ENCODE assay signal across 9 cellular contexts in the genomic region with DNA sequence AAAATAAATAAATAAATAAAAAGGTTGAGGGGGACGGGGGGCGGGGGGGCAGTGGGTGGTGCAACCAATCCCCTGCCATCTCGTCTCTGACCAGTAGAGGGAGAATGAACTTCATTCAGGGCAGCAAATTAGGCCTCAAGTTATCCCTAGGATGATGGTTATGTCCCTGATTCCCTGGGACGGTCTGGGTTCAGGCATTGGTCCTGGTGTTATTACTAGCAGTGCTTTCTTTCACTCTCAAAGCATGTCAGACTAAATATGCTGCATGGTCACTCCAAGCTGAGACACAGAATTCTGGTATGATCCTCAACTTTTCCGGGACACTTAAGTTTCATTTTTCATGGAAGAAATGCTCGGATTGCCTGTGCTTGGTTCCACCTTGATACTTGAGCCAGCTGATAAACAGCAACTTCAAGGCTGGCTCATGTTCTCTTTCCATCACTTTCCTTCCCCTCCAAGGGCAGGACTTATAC. TPM values are rescaled to one million over a fixed set of nuclear protein-coding genes. Genes with fewer than 3 reads are reported as not detected.
DNase-seq lines count a peak whose midpoint lies in the region; ATAC-seq, FAIRE-seq and TF ChIP-seq lines count a peak whose summit lies in the region.
"Had no signal": no experiment of that assay in that cellular context is flagged by ENCODE, and none has a peak within 500 bp of the region (broad histone marks: within the 10 kb centered on the region; RNA-seq: fewer than 3 reads in every experiment).

No MANE protein-coding gene starts in this region.

- no peaks in the 10 kb centered on the region for H3K36me3 Mint-ChIP-seq in activated CD8-positive, alpha-beta memory T cell treated with anti-CD3 and anti-CD28 coated beads, Interleukin-2, amount 10 ng/mL, durations not matched to agents 7 days and 5 days

- no peak for TF ChIP-seq EP300 in GM12878 (IDR thresholded peaks at IDR 0.05; ENCODE audit: borderline replicate concordance in 1 of 2, control insufficient read depth in 1 of 2, low read depth in 2 of 2, low read length in 2 of 2)

- H3K4me1 ChIP-seq in GM12878 (ENCODE audit: control insufficient read depth, insufficient read depth, low read length) = peaks cover 44% of the 10 kb centered on the region
- H3K4me1 ChIP-seq in keratinocyte (ENCODE audit: control insufficient read depth, extremely low read depth, insufficient read depth, low read length) = peaks cover 51% of the 10 kb centered on the region
- H3K4me1 ChIP-seq in tibial artery = peaks cover 0 to 43% (median 22%) of the 10 kb centered on the region in 4 donors

- no peaks in the 10 kb centered on the region for H3K9me3 Mint-ChIP-seq in activated CD8-positive, alpha-beta memory T cell treated with anti-CD3 and anti-CD28 coated beads, Interleukin-2, amount 10 ng/mL, durations not matched to agents 7 days and 5 days (ENCODE audit: low read depth)

- ATAC-seq in GM12878 (no peak), GM18520 (IDR thresholded peaks at IDR 0.05; ENCODE audit: unreplicated experiment) (no peak)
- no peak for ATAC-seq in activated CD8-positive, alpha-beta memory T cell treated with anti-CD3 and anti-CD28 coated beads, Interleukin-2, amount 10 ng/mL, durations not matched to agents 7 days and 5 days

- BruUV-seq in GM12878 (replicated peaks; lab: Mats Ljungman, UMichigan) = no TSS peak

- H3K9me3 ChIP-seq in GM12878 (replicated peaks; ENCODE audit: control insufficient read depth, insufficient read depth, low read length) (no peaks in the 10 kb centered on the region), keratinocyte (ENCODE audit: control insufficient read depth, low read depth, low read length) (no peaks in the 10 kb centered on the region), tibial artery (no peaks in the 10 kb centered on the region)

- DNase-seq in ACHN (peak; percentile 66), GM10248 (ENCODE audit: extremely low spot score) (no peak), NCI-H748 treated with DMSO at 0.1 percent for 48 hours (lab: John Stamatoyannopoulos, UW) (peak; percentile 18), GM12878 (ENCODE audit: low read depth, low spot score) (no peak), keratinocyte (ENCODE audit: low read depth, low spot score) (no peak), tibial artery (no peak)
- no peak for DNase-seq in activated CD8-positive, alpha-beta memory T cell treated with anti-CD3 and anti-CD28 coated beads, Interleukin-2, amount 10 ng/mL, durations not matched to agents 7 days and 5 days

- peak; percentile 47; the same call in 1 of the 2 replicates for TF ChIP-seq RAD21 in GM12878 (IDR thresholded peaks at IDR 0.05; ENCODE audit: insufficient read depth, low read depth, low read length)

- H3K36me3 ChIP-seq in GM12878 (ENCODE audit: control insufficient read depth in 2 of 2, insufficient read depth in 2 of 2, low read length in 1 of 2) = peaks cover 7 to 9% of the 10 kb centered on the region in 2 experiments; a peak in 3 of 4 replicates
- no peaks in the 10 kb centered on the region for H3K36me3 ChIP-seq in keratinocyte (ENCODE audit: control insufficient read depth in 2 of 2, extremely low read depth in 1 of 2, insufficient read depth in 2 of 2, low read length in 2 of 2)
- no peaks in the 10 kb centered on the region for H3K36me3 ChIP-seq in tibial artery

- no peak for TF ChIP-seq POLR2A in GM12878 (IDR thresholded peaks at IDR 0.05; ENCODE audit: low read depth, low read length)

- H3K4me3 Mint-ChIP-seq in activated CD8-positive, alpha-beta memory T cell treated with anti-CD3 and anti-CD28 coated beads, Interleukin-2, amount 10 ng/mL, durations not matched to agents 7 days and 5 days = no peak overlapping the region

- H3K4me1 Mint-ChIP-seq in activated CD8-positive, alpha-beta memory T cell treated with anti-CD3 and anti-CD28 coated beads, Interleukin-2, amount 10 ng/mL, durations not matched to agents 7 days and 5 days = peaks cover 31% of the 10 kb centered on the region

- CTCF ChIA-PET in GM10248 (lab: Yijun Ruan, JAX) = interaction anchor here (0.6 to 7.0 kb wide), 26 partner anchors 10 to 424 kb away, joined by 3 to 57 read pairs (median 5); no protein-coding TSS in a partner anchor
- CTCF ChIA-PET in GM12878 (lab: Yijun Ruan, JAX) = interaction anchor here (0.8 to 4.6 kb wide), 24 partner anchors 8 to 159 kb away, joined by 3 to 26 read pairs (median 4); no protein-coding TSS in a partner anchor
- CTCF ChIA-PET in activated CD8-positive, alpha-beta memory T cell treated with anti-CD3 and anti-CD28 coated beads, Interleukin-2, amount 10 ng/mL, durations not matched to agents 7 days and 5 days (lab: Charles Lee) = interaction anchor here (1.0 to 2.4 kb wide), 5 partner anchors 11 to 248 kb away, joined by 3 to 8 read pairs (median 5); no protein-coding TSS in a partner anchor

- H3K79me2 ChIP-seq in GM12878 (ENCODE audit: control insufficient read depth, insufficient read depth, low read length) (peaks cover 11% of the 10 kb centered on the region), keratinocyte (ENCODE audit: control insufficient read depth, insufficient read depth, low read length) (peaks cover 2% of the 10 kb centered on the region)

- H3K4me2 ChIP-seq in GM12878 (ENCODE audit: control insufficient read depth, insufficient read depth) = no peak overlapping the region
- no peak overlapping the region for H3K4me2 ChIP-seq in keratinocyte (ENCODE audit: control insufficient read depth, extremely low read depth, insufficient read depth, low read depth, low read length)

- dilution Hi-C loops in keratinocyte (cut with MboI; ENCODE audit: extremely low pct_ligation_motif_present, low sequenced_read_pairs) = no loop called here

- intact Hi-C loops in GM12878 (cut with micrococcal nuclease; ENCODE audit: unreplicated experiment) (loop anchor here (5.0 kb wide), 1 partner anchor 336 kb away; no protein-coding TSS in a partner anchor), tibial artery (cut with DNase I; ENCODE audit: low total_unique reads) (no loop called here)

- no peaks in the 10 kb centered on the region for H3K9me1 ChIP-seq in keratinocyte (ENCODE audit: control insufficient read depth, extremely low read depth, insufficient read depth, low read length)

- no peaks in the 10 kb centered on the region for H3K27me3 ChIP-seq in GM12878 (replicated peaks in 1 of 2; ENCODE audit: control insufficient read depth in 2 of 2, insufficient read depth in 2 of 2, low read length in 1 of 2)
- H3K27me3 ChIP-seq in keratinocyte (ENCODE audit: control insufficient read depth, extremely low read depth, insufficient read depth, low read length) = no peaks in the 10 kb centered on the region
- H3K27me3 ChIP-seq in tibial artery = no peaks in the 10 kb centered on the region

- TF ChIP-seq CTCF in GM10248 (IDR thresholded peaks at IDR 0.05; ENCODE audit: control extremely low read depth, extremely low read depth, low read depth, missing control alignments) (peak; percentile 43), GM12878 (IDR thresholded peaks at IDR 0.05 in 2 of 3, conservative IDR thresholded peaks at IDR 0.05 in 1 of 3; ENCODE audit: control insufficient read depth in 2 of 3, extremely low read depth in 1 of 3, insufficient read depth in 1 of 3, low read depth in 3 of 3, low read length in 3 of 3) (peak; percentile 39 to 66 (median 53); a peak in 5 of 6 replicates), keratinocyte (optimal IDR thresholded peaks at IDR 0.05 in 1 of 3, IDR thresholded peaks at IDR 0.05 in 1 of 3, conservative IDR thresholded peaks at IDR 0.05 in 1 of 3; ENCODE audit: extremely low read depth in 1 of 3, insufficient read depth in 2 of 3, low read length in 3 of 3) (peak in 2 of 3 experiments; percentile 37 to 78), tibial artery (IDR thresholded peaks at IDR 0.05) (peak; percentile 29 to 65)

- H3K27ac ChIP-seq in GM12878 (ENCODE audit: control insufficient read depth, insufficient read depth) = no peak overlapping the region
- H3K27ac ChIP-seq in keratinocyte (ENCODE audit: control insufficient read depth, insufficient read depth, low read length) = peak overlapping the region; percentile 89
- H3K27ac ChIP-seq in tibial artery = peak overlapping the region; percentile 5 to 14

- POLR2A ChIA-PET in GM10248 (lab: Yijun Ruan, JAX) (no interaction called here), GM12878 (lab: Charles Lee) (interaction anchor here (1.2 kb wide), 1 partner anchor 69 kb away, joined by 3 read pairs; no protein-coding TSS in a partner anchor)

- H3K27me3 Mint-ChIP-seq in activated CD8-positive, alpha-beta memory T cell treated with anti-CD3 and anti-CD28 coated beads, Interleukin-2, amount 10 ng/mL, durations not matched to agents 7 days and 5 days = no peaks in the 10 kb centered on the region

- RAD21 ChIA-PET in GM12878 (lab: Charles Lee; ENCODE audit: unreplicated experiment) = interaction anchor here (0.9 to 2.0 kb wide), 10 partner anchors 17 to 337 kb away, joined by 3 to 12 read pairs (median 4); partner anchors contain the start of gene DAP

- FAIRE-seq in GM12878 (lab: Jason Lieb, UNC) (no peak), keratinocyte (lab: Jason Lieb, UNC) (no peak)
- FAIRE-seq: frontal cortex had no signal

- SMC1A ChIA-PET in GM12878 (lab: Charles Lee; ENCODE audit: uncharacterized antibody, unreplicated experiment) = interaction anchor here (0.7 to 2.4 kb wide), 11 partner anchors 9 to 282 kb away, joined by 3 to 10 read pairs (median 3); no protein-coding TSS in a partner anchor

- no peak overlapping the region for H2AFZ ChIP-seq in GM12878 (ENCODE audit: control insufficient read depth, low read depth, low read length)
- H2AFZ ChIP-seq in keratinocyte (ENCODE audit: control insufficient read depth, low read length) = no peak overlapping the region

- no peak overlapping the region for H3K27ac Mint-ChIP-seq in activated CD8-positive, alpha-beta memory T cell treated with anti-CD3 and anti-CD28 coated beads, Interleukin-2, amount 10 ng/mL, durations not matched to agents 7 days and 5 days

- H3K4me3 ChIP-seq in GM12878 = no peak overlapping the region
- no peak overlapping the region for H3K4me3 ChIP-seq in keratinocyte (ENCODE audit: control insufficient read depth in 2 of 3, extremely low read depth in 1 of 3, insufficient read depth in 2 of 3, low read depth in 1 of 3, low read length in 3 of 3)
- no peak overlapping the region for H3K4me3 ChIP-seq in tibial artery

- no peaks in the 10 kb centered on the region for H4K20me1 ChIP-seq in GM12878 (ENCODE audit: control insufficient read depth, insufficient read depth)
- H4K20me1 ChIP-seq in keratinocyte (ENCODE audit: control insufficient read depth, extremely low read depth, insufficient read depth, low read length) = no peaks in the 10 kb centered on the region

- H3K9ac ChIP-seq in GM12878 (ENCODE audit: control insufficient read depth, insufficient read depth, low read length) (no peak overlapping the region), keratinocyte (ENCODE audit: control insufficient read depth, extremely low read depth, insufficient read depth, low read length) (no peak overlapping the region)

- in situ Hi-C loops in ACHN (cut with HindIII; ENCODE audit: low pct_ligation_motif_present, low pct_unique_long_range_greater_than_20kb, low sequenced_read_pairs) (no loop called here), GM12878 (cut with MboI) (no loop called here)

- WGBS in GM12878 (ENCODE audit: insufficient coverage, insufficient replicate concordance, low lambda C conversion rate, missing lambda C conversion rate) = 34% methylated on average over 6 of the region's 6 CpGs

RNA-seq across cellular contexts. Expression of gene DAP, which starts 59.4 kb away (rescaled TPM):
- total RNA-seq in GM12878 (2013; cell fraction: nucleolus; rRNA removed) = 67.9 and 68.0 TPM in 2 replicates
- total RNA-seq in GM12878 (2014; rRNA removed) (24.9 and 25.7 TPM in 2 replicates), GM12878 (2014; rRNA removed; fragmentation: Illumina TruSeq; extraction: Trizol) (27.2 and 28.9 TPM in 2 replicates), GM12878 (2021) (93.1 and 94.8 TPM in 2 replicates)
- polyA plus RNA-seq in GM12878 (2011; ENCODE audit: low read depth) = 64.4 TPM
- polyA plus RNA-seq in GM12878 (2011; rRNA removed) (27.0 and 35.0 TPM in 2 replicates), GM12878 (2014; fragmentation: Illumina TruSeq; extraction: Trizol) (63.7 and 98.6 TPM in 2 replicates), GM12878 (2014; fragmentation: Nextera tagmentation; extraction: Ambion mirVana) (10 to 100 TPM; 12.9 to 18.1 TPM), GM12878 (2014; rRNA removed) (64.9 and 67.3 TPM in 2 replicates), GM12878 (2016; fragmentation: Nextera tagmentation; extraction: Ambion mirVana) (100 to 1,000 TPM; 123 to 130 TPM), keratinocyte (18.0 to 88.6 TPM (median 30.4 TPM) in 3 replicates)
- 63.7 and 66.4 TPM in 2 replicates for polyA plus RNA-seq in GM12878 (2011; cell fraction: cytosol; rRNA removed)
- polyA plus RNA-seq in GM12878 (2011; cell fraction: nucleus; rRNA removed) = 46.5 and 46.6 TPM in 2 replicates
- polyA plus RNA-seq in GM12878 (2012) = 82.2 and 86.0 TPM in 2 replicates
- 25.2 and 44.6 TPM in 2 replicates for polyA minus RNA-seq in GM12878 (2011; rRNA and poly(A)+ RNA removed)
- 19.5 and 24.0 TPM in 2 replicates for polyA minus RNA-seq in GM12878 (2011; cell fraction: cytosol; rRNA and poly(A)+ RNA removed)
- 18.0 and 33.5 TPM in 2 replicates for polyA minus RNA-seq in GM12878 (2011; cell fraction: nucleus; rRNA and poly(A)+ RNA removed)
- 17.5 TPM for polyA plus RNA-seq in keratinocyte (2011; ENCODE audit: low read depth)
- polyA plus RNA-seq in keratinocyte (2011; cell fraction: cytosol; rRNA removed) = 50.2 and 56.9 TPM in 2 replicates
- 19.7 and 22.4 TPM in 2 replicates for polyA plus RNA-seq in keratinocyte (2011; cell fraction: nucleus; rRNA removed)
- polyA plus RNA-seq in keratinocyte (2012; ENCODE audit: low replicate concordance) = 19.1 and 76.4 TPM in 2 replicates
- polyA minus RNA-seq in keratinocyte = 22.5 to 88.0 TPM (median 39.7 TPM) in 3 replicates
- 35.3 TPM for polyA minus RNA-seq in keratinocyte (2011; cell fraction: cytosol; rRNA and poly(A)+ RNA removed)
- polyA minus RNA-seq in keratinocyte (2011; cell fraction: nucleus; rRNA and poly(A)+ RNA removed) = 6.8 and 18.4 TPM in 2 replicates
- total RNA-seq in activated CD8-positive, alpha-beta memory T cell treated with anti-CD3 and anti-CD28 coated beads, Interleukin-2, amount 10 ng/mL, durations not matched to agents 7 days and 5 days = 10 to 100 TPM; 44.5 to 52.2 TPM

Comparison
In these comparisons a context has a peak if more than half of its experiments do, and no peak if none do; other contexts are left out.
1. DNase-seq: peak in ACHN (single experiment) and NCI-H748 treated with DMSO at 0.1 percent for 48 hours (single experiment); none in GM10248 (single experiment), GM12878 (single experiment), keratinocyte (single experiment), tibial artery (0 of 2) and activated CD8-positive, alpha-beta memory T cell treated with anti-CD3 and anti-CD28 coated beads, Interleukin-2, amount 10 ng/mL, durations not matched to agents 7 days and 5 days (single experiment).
2. Peak in every context shown above with its lines, with median percentiles within 50 percentile points of each other: CTCF ChIP-seq.